ENCODE assay signal across 8 cellular contexts in genomic region chr10:3068968-3069737, GRCh38. TPM values are rescaled to one million over a fixed set of nuclear protein-coding genes. Genes with fewer than 3 reads are reported as not detected.
DNase-seq lines count a peak whose midpoint lies in the region; ATAC-seq, FAIRE-seq and TF ChIP-seq lines count a peak whose summit lies in the region.

No MANE protein-coding gene starts in this region.

- H3K9ac ChIP-seq in OCI-LY3 (ENCODE audit: low read length) (peak overlapping the region; percentile 95), K562 (ENCODE audit: insufficient read depth in 1 of 2, low read depth in 2 of 2, low read length in 2 of 2) (peak overlapping the region; percentile 80 to 96)

- intact Hi-C loops in K562 (cut with micrococcal nuclease): loop anchor here (2.0 to 5.0 kb wide), 2 partner anchors 26 to 103 kb away; partner anchors contain the start of gene PITRM1

- H3K36me3 ChIP-seq in HAP-1 (replicated peaks) (peaks cover 26% of the 10 kb centered on the region), OCI-LY3 (replicated peaks; ENCODE audit: low read depth, low read length) (peaks cover 34% of the 10 kb centered on the region), K562 (ENCODE audit: control insufficient read depth, insufficient read depth, low read length) (peaks cover 49% of the 10 kb centered on the region), kidney epithelial cell (ENCODE audit: control insufficient read depth, insufficient read depth, low read length) (peaks cover 4% of the 10 kb centered on the region)

- H3K4me1 ChIP-seq in HAP-1: no peaks in the 10 kb centered on the region; the same call in 1 of the 2 replicates
- H3K4me1 ChIP-seq in OCI-LY3 (ENCODE audit: low read length): peaks cover 12% of the 10 kb centered on the region
- peaks cover 41 to 62% of the 10 kb centered on the region in 2 experiments for H3K4me1 ChIP-seq in K562 (replicated peaks in 1 of 2; ENCODE audit: control insufficient read depth in 2 of 2, insufficient read depth in 2 of 2, low read length in 2 of 2)

- peak overlapping the region; percentile 93 for H3K4me3 ChIP-seq in HAP-1
- peak overlapping the region; percentile 97 for H3K4me3 ChIP-seq in OCI-LY3 (ENCODE audit: low read length)
- peak overlapping the region; percentile 85 for H3K4me3 ChIP-seq in K562
- H3K4me3 ChIP-seq in kidney epithelial cell (ENCODE audit: low read depth, low read length): peak overlapping the region; percentile 91

- peak; percentile 52 for ATAC-seq in K562

- H3K4me2 ChIP-seq in OCI-LY3 (ENCODE audit: low read length) (peak overlapping the region; percentile 91), K562 (ENCODE audit: insufficient read depth, low read length) (peak overlapping the region; percentile 84)

- TF ChIP-seq CTCF in OCI-LY3 (IDR thresholded peaks at IDR 0.05; ENCODE audit: low read depth, low read length) (no peak), K562 (IDR thresholded peaks at IDR 0.05 in 2 of 3, conservative IDR thresholded peaks at IDR 0.05 in 1 of 3; ENCODE audit: insufficient read depth in 2 of 3, low read depth in 1 of 3, low read length in 3 of 3) (peak in 2 of 3 experiments; percentile 14 to 52; a peak in 2 of 6 replicates), kidney epithelial cell (IDR thresholded peaks at IDR 0.05; ENCODE audit: insufficient read depth, low read length, poor library complexity, severe bottlenecking) (no peak)

- WGBS in K562 (ENCODE audit: insufficient coverage, low coverage, missing lambda C conversion rate): 7% methylated on average over 29 of the region's 57 CpGs

- in situ Hi-C loops in HAP-1 (cut with MboI; ENCODE audit: low sequenced_read_pairs) (no loop called here), K562 (cut with MboI) (no loop called here)

- no peak for TF ChIP-seq RAD21 in K562 (CRISPR knock-in tag; conservative IDR thresholded peaks at IDR 0.05 in 1 of 2, IDR thresholded peaks at IDR 0.05 in 1 of 2)

- CTCF ChIA-PET in K562 (lab: Yijun Ruan, JAX; ENCODE audit: low intra/inter-chr PET ratio): no interaction called here

- H2AFZ ChIP-seq in OCI-LY3 (ENCODE audit: low read depth, low read length): no peak overlapping the region
- peak overlapping the region; percentile 66 for H2AFZ ChIP-seq in K562 (ENCODE audit: low read depth, low read length)

- BruUV-seq in K562 (replicated peaks; lab: Mats Ljungman, UMichigan): no TSS peak

- H3K79me2 ChIP-seq in OCI-LY3 (ENCODE audit: low read length) (peaks cover 67% of the 10 kb centered on the region), K562 (ENCODE audit: control insufficient read depth, insufficient read depth, low read length) (peaks cover 69% of the 10 kb centered on the region)

- no peak for TF ChIP-seq POLR2A in K562 (conservative IDR thresholded peaks at IDR 0.05)

- FAIRE-seq in K562 (lab: Jason Lieb, UNC): no peak

- no peak for TF ChIP-seq EP300 in K562 (IDR thresholded peaks at IDR 0.05; ENCODE audit: low read length)

- H4K20me1 ChIP-seq in OCI-LY3 (ENCODE audit: insufficient read depth, low read length): peaks cover 48% of the 10 kb centered on the region
- H4K20me1 ChIP-seq in K562 (replicated peaks; ENCODE audit: control insufficient read depth, insufficient read depth, low read length): peaks cover 19% of the 10 kb centered on the region; the same call in 1 of the 2 replicates

- H3K9me1 ChIP-seq in K562 (ENCODE audit: control insufficient read depth, insufficient read depth, low read length): no peaks in the 10 kb centered on the region

- H3K9me3 ChIP-seq in HAP-1 (no peaks in the 10 kb centered on the region), OCI-LY3 (ENCODE audit: insufficient read depth, low read length) (no peaks in the 10 kb centered on the region), K562 (replicated peaks; ENCODE audit: control insufficient read depth, insufficient read depth, low read depth, low read length) (no peaks in the 10 kb centered on the region)

- H3K27me3 ChIP-seq in HAP-1 (ENCODE audit: low read depth) (no peaks in the 10 kb centered on the region), OCI-LY3 (ENCODE audit: low read depth, low read length) (no peaks in the 10 kb centered on the region), K562 (ENCODE audit: control insufficient read depth in 2 of 2, insufficient read depth in 2 of 2, low read length in 2 of 2) (peaks cover 0 to 12% of the 10 kb centered on the region in 2 experiments; a peak in 2 of 5 replicates), kidney epithelial cell (ENCODE audit: control insufficient read depth, insufficient read depth, low read length) (peaks cover 2% of the 10 kb centered on the region)

- peak; percentile 31 for DNase-seq in NCI-H2227 (lab: John Stamatoyannopoulos, UW; ENCODE audit: unreplicated experiment)
- no peak for DNase-seq in NCI-H2227 treated with DMSO at 0.1 percent for 48 hours (lab: John Stamatoyannopoulos, UW)
- peak; percentile 32 to 62 for DNase-seq in HAP-1 (ENCODE audit: low spot score in 2 of 2)
- DNase-seq in K562 (ENCODE audit: extremely low read depth in 1 of 4, low spot score in 3 of 4): peak; percentile 59 to 71 (median 67)
- no peak for DNase-seq in kidney epithelial cell (ENCODE audit: low read depth)
- peak; percentile 41 for DNase-seq in stimulated activated CD8-positive, alpha-beta memory T cell treated with anti-CD3 and anti-CD28 coated beads, Interleukin-4, amount 100 ng/mL, for 48 hours
- DNase-seq in central memory CD4-positive, alpha-beta T cell: no peak

- H3K27ac ChIP-seq in OCI-LY3 (ENCODE audit: low read length): peak overlapping the region; percentile 57; the same call in 1 of the 2 replicates
- H3K27ac ChIP-seq in K562 (ENCODE audit: extremely low read depth, low read depth, low read length): peak overlapping the region; percentile 80

- POLR2A ChIA-PET in K562 (lab: Yijun Ruan, JAX): interaction anchor here (0.6 to 2.2 kb wide), 7 partner anchors 10 to 141 kb away, joined by 3 to 10 read pairs (median 3); partner anchors contain the start of gene PITRM1

TF ChIP-seq in K562, 482 proteins besides CTCF, POLR2A, EP300 and RAD21 (continues in another document):
- no peak for TF ChIP-seq LEF1 (IDR thresholded peaks at IDR 0.05)
- TF ChIP-seq ZNF445 (CRISPR knock-in tag; IDR thresholded peaks at IDR 0.05; ENCODE audit: low read depth): no peak
- no peak for TF ChIP-seq BCL6 (CRISPR knock-in tag; IDR thresholded peaks at IDR 0.05)
- no peak for TF ChIP-seq TBP (optimal IDR thresholded peaks at IDR 0.05; ENCODE audit: low read depth, low read length)
- no peak for TF ChIP-seq GTF2A2 (tag; IDR thresholded peaks at IDR 0.05)
- no peak for TF ChIP-seq ARHGAP35 (IDR thresholded peaks at IDR 0.05; ENCODE audit: partially characterized antibody)
- no peak for TF ChIP-seq NFE2L1 (tag; IDR thresholded peaks at IDR 0.05; ENCODE audit: borderline replicate concordance, low read depth)
- TF ChIP-seq ZNF239 (CRISPR knock-in tag; IDR thresholded peaks at IDR 0.05): no peak
- no peak for TF ChIP-seq ZNF140 (CRISPR knock-in tag; IDR thresholded peaks at IDR 0.05)
- no peak for TF ChIP-seq ZNF507 (tag; conservative IDR thresholded peaks at IDR 0.05)
- no peak for TF ChIP-seq SNRNP70 (optimal IDR thresholded peaks at IDR 0.05; ENCODE audit: low read depth, low read length)
- no peak for TF ChIP-seq ZNF212 (CRISPR knock-in tag; IDR thresholded peaks at IDR 0.05)
- no peak for TF ChIP-seq FOS (IDR thresholded peaks at IDR 0.05; ENCODE audit: extremely low read depth, insufficient read length)
- no peak for TF ChIP-seq ZNF124 (CRISPR knock-in tag; IDR thresholded peaks at IDR 0.05)
- no peak for TF ChIP-seq CHD1 (IDR thresholded peaks at IDR 0.05; ENCODE audit: low read length)
- TF ChIP-seq HMGN3 (IDR thresholded peaks at IDR 0.05; ENCODE audit: borderline replicate concordance, extremely low read depth, insufficient read length, low read depth, low read length): no peak
- TF ChIP-seq PKNOX1 (IDR thresholded peaks at IDR 0.05): no peak
- TF ChIP-seq FOXP1 (CRISPR knock-in tag; IDR thresholded peaks at IDR 0.05): no peak
- no peak for TF ChIP-seq HEY1 (CRISPR knock-in tag; IDR thresholded peaks at IDR 0.05; ENCODE audit: borderline replicate concordance)
- no peak for TF ChIP-seq STAT5A (IDR thresholded peaks at IDR 0.05; ENCODE audit: borderline replicate concordance, low read length)
- no peak for TF ChIP-seq HMG20B (CRISPR knock-in tag; IDR thresholded peaks at IDR 0.05)

RNA-seq across cellular contexts. Expression of gene PFKP, which starts 1.8 kb away (rescaled TPM):
- 153 and 281 TPM in 2 replicates for total RNA-seq in K562 (2011; cell fraction: chromatin; rRNA removed; ENCODE audit: low replicate concordance)
- total RNA-seq in K562 (2011; cell fraction: nucleolus; rRNA removed): 147 and 149 TPM in 2 replicates
- 120 and 125 TPM in 2 replicates for total RNA-seq in K562 (2011; cell fraction: nucleoplasm; rRNA removed)
- total RNA-seq in K562 (2014; rRNA removed): 91.6 and 109 TPM in 2 replicates
- 83.2 and 89.5 TPM in 2 replicates for total RNA-seq in K562 (2014; rRNA removed; fragmentation: Illumina TruSeq; extraction: Trizol)
- 62.1 and 65.2 TPM in 2 replicates for total RNA-seq in K562 (2015; rRNA removed; fragmentation: Illumina TruSeq; extraction: Trizol)
- 108 and 116 TPM in 2 replicates for total RNA-seq in K562 (2021)
- 34.7 and 50.3 TPM in 2 replicates for polyA plus RNA-seq in K562 (2011; rRNA removed)
- 29.5 and 50.9 TPM in 2 replicates for polyA plus RNA-seq in K562 (2011; cell fraction: cytosol; rRNA removed)
- 96.2 and 154 TPM in 2 replicates for polyA plus RNA-seq in K562 (2011; cell fraction: nucleus; rRNA removed)
- polyA plus RNA-seq in K562 (2012): 94.4 and 95.0 TPM in 2 replicates
- polyA plus RNA-seq in K562 (2014; fragmentation: Illumina TruSeq; extraction: Trizol): 57.4 and 72.3 TPM in 2 replicates
- polyA plus RNA-seq in K562 (2014; fragmentation: Nextera tagmentation; extraction: Ambion mirVana): 10 to 100 TPM; 23.5 to 30.3 TPM
- 65.2 and 71.1 TPM in 2 replicates for polyA plus RNA-seq in K562 (2014; rRNA removed)
- polyA minus RNA-seq in K562 (2011; rRNA and poly(A)+ RNA removed): 32.8 and 39.3 TPM in 2 replicates
- 52.9 and 65.4 TPM in 2 replicates for polyA minus RNA-seq in K562 (2011; cell fraction: cytosol; rRNA and poly(A)+ RNA removed)
- polyA minus RNA-seq in K562 (2011; cell fraction: nucleus; rRNA and poly(A)+ RNA removed): 61.7 and 66.5 TPM in 2 replicates
- 292 and 295 TPM in 2 replicates for total RNA-seq in kidney epithelial cell

Comparison
In these comparisons a context has a peak if more than half of its experiments do, and no peak if none do; other contexts are left out.
1. DNase-seq: peak in NCI-H2227 (single experiment), HAP-1 (2 of 2), K562 (4 of 4) and stimulated activated CD8-positive, alpha-beta memory T cell treated with anti-CD3 and anti-CD28 coated beads, Interleukin-4, amount 100 ng/mL, for 48 hours (single experiment); none in NCI-H2227 treated with DMSO at 0.1 percent for 48 hours (single experiment), kidney epithelial cell (single experiment) and central memory CD4-positive, alpha-beta T cell (single experiment).
2. CTCF ChIP-seq: peak in K562 (2 of 3); none in OCI-LY3 (single experiment) and kidney epithelial cell (single experiment).
3. Peak in every context shown above with its lines, with median percentiles within 50 percentile points of each other: H3K4me3 ChIP-seq.